Comparison of ENCODE assay signal across 17 cellular contexts in genomic region chrX:78237127-78237526, GRCh38.
DNase-seq lines count a peak whose midpoint lies in the region; TF ChIP-seq lines count a peak whose summit lies in the region.
"Had no signal": no experiment of that assay in that cellular context is flagged by ENCODE, and none has a peak within 500 bp of the region (broad histone marks: within the 10 kb centered on the region; RNA-seq: fewer than 3 reads in every experiment).

No MANE protein-coding gene starts in this region.

- H3K4me1 Mint-ChIP-seq in activated CD4-positive, alpha-beta T cell treated with anti-CD3 and anti-CD28 coated beads, Interleukin-2, amount 10 ng/mL, durations not matched to agents 24 days and 14 days = no peaks in the 10 kb centered on the region
- H3K4me1 Mint-ChIP-seq: CD4-positive, alpha-beta memory T cell; GM23338 had no signal

- no peaks in the 10 kb centered on the region for H3K36me3 Mint-ChIP-seq in activated CD4-positive, alpha-beta T cell treated with anti-CD3 and anti-CD28 coated beads, Interleukin-2, amount 10 ng/mL, durations not matched to agents 24 days and 14 days (ENCODE audit: low read depth)
- H3K36me3 Mint-ChIP-seq: CD4-positive, alpha-beta memory T cell had no signal

- H3K4me3 ChIP-seq in epithelial cell of esophagus (ENCODE audit: low read length) = no peak overlapping the region
- H3K4me3 ChIP-seq: BLaER1, GM23338 had no signal

- intact Hi-C loops in activated CD4-positive, alpha-beta T cell treated with anti-CD3 and anti-CD28 coated beads, Interleukin-2, amount 10 ng/mL, durations not matched to agents 24 days and 14 days (cut with micrococcal nuclease) = no loop called here

- no peaks in the 10 kb centered on the region for H3K9me3 Mint-ChIP-seq in activated CD4-positive, alpha-beta T cell treated with anti-CD3 and anti-CD28 coated beads, Interleukin-2, amount 10 ng/mL, durations not matched to agents 24 days and 14 days
- H3K9me3 Mint-ChIP-seq: GM23338 had no signal

- DNase-seq in activated CD4-positive, alpha-beta T cell treated with anti-CD3 and anti-CD28 coated beads for 48 hours = peak; percentile 2
- no peak for DNase-seq in activated CD4-positive, alpha-beta T cell treated with anti-CD3 and anti-CD28 coated beads, Interleukin-2, amount 10 ng/mL, durations not matched to agents 24 days and 14 days
- DNase-seq in AML-193 (lab: John Stamatoyannopoulos, UW) = peak; percentile 31 to 33
- peak; percentile 28 for DNase-seq in MV-4-11 (lab: John Stamatoyannopoulos, UW)
- peak; percentile 56 for DNase-seq in epithelial cell of esophagus (ENCODE audit: low read depth)
- DNase-seq in OCI-M2 (lab: John Stamatoyannopoulos, UW; ENCODE audit: unreplicated experiment) = no peak
- no peak for DNase-seq in NCI-H1694 treated with DMSO at 0.1 percent for 48 hours (lab: John Stamatoyannopoulos, UW)
- DNase-seq in NCI-H128 (lab: John Stamatoyannopoulos, UW; ENCODE audit: unreplicated experiment) = no peak
- DNase-seq: CD4-positive, alpha-beta memory T cell; DMS153; GDM1; NCI-H1092; NCI-H146; NCI-H2081; SHP77 had no signal

- no peak overlapping the region for H3K4me3 Mint-ChIP-seq in activated CD4-positive, alpha-beta T cell treated with anti-CD3 and anti-CD28 coated beads, Interleukin-2, amount 10 ng/mL, durations not matched to agents 24 days and 14 days
- H3K4me3 Mint-ChIP-seq: CD4-positive, alpha-beta memory T cell; GM23338 had no signal

- H3K27me3 Mint-ChIP-seq in activated CD4-positive, alpha-beta T cell treated with anti-CD3 and anti-CD28 coated beads, Interleukin-2, amount 10 ng/mL, durations not matched to agents 24 days and 14 days = no peaks in the 10 kb centered on the region
- H3K27me3 Mint-ChIP-seq: CD4-positive, alpha-beta memory T cell had no signal

- TF ChIP-seq CTCF in epithelial cell of esophagus (IDR thresholded peaks at IDR 0.05; ENCODE audit: insufficient read depth, low read depth, low read length, missing control alignments) = no peak

- no peak overlapping the region for H3K27ac Mint-ChIP-seq in activated CD4-positive, alpha-beta T cell treated with anti-CD3 and anti-CD28 coated beads, Interleukin-2, amount 10 ng/mL, durations not matched to agents 24 days and 14 days
- H3K27ac Mint-ChIP-seq: CD4-positive, alpha-beta memory T cell; GM23338 had no signal

Comparison
In these comparisons a context has a peak if more than half of its experiments do, and no peak if none do; other contexts are left out.
1. DNase-seq: peak in activated CD4-positive, alpha-beta T cell treated with anti-CD3 and anti-CD28 coated beads for 48 hours (single experiment), AML-193 (2 of 2), MV-4-11 (single experiment) and epithelial cell of esophagus (single experiment); none in activated CD4-positive, alpha-beta T cell treated with anti-CD3 and anti-CD28 coated beads, Interleukin-2, amount 10 ng/mL, durations not matched to agents 24 days and 14 days (single experiment), OCI-M2 (single experiment), NCI-H1694 treated with DMSO at 0.1 percent for 48 hours (single experiment) and NCI-H128 (single experiment).